In the genomic region with DNA sequence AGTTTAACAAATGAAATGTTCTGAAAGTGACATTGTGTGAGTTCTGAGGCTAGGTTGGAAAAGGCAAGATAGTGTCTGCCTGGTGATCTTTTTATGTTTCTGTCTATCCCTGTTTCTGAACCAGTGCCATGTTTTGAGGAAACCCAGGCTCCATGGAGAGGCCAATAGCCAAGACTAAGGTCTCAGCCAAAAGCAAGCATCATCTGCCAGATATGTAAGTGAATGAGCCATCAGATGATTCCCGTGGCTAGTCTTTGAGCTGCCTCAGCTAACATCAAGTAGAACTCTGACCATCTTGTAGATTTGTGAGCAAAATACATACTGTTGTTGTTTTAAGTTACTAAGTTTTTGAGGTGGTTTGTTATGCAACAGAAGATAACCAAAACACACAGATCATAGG, we compare ENCODE assay signal across 23 cellular contexts. TPM values are rescaled to one million over a fixed set of nuclear protein-coding genes. Genes with fewer than 3 reads are reported as not detected.
"Had no signal": no experiment of that assay in that cellular context is flagged by ENCODE, and none has a peak within 500 bp of the region (broad histone marks: within the 10 kb centered on the region; RNA-seq: fewer than 3 reads in every experiment).

No MANE protein-coding gene starts in this region.

- H3K4me3 ChIP-seq: mucosa of descending colon, prostate gland, right lobe of liver had no signal

- ATAC-seq: activated CD8-positive, alpha-beta T cell treated with anti-CD3 and anti-CD28 coated beads for 36 hours; activated T-helper 17 cell treated with anti-CD3 and anti-CD28 coated beads, Interleukin-2, amount 50 U/mL, for 72 hours; esophagus mucosa; mucosa of descending colon; naive thymus-derived CD4-positive, alpha-beta T cell; right lobe of liver had no signal

- H3K27ac ChIP-seq: prostate gland, right lobe of liver had no signal

- H3K4me1 ChIP-seq: prostate gland, right lobe of liver had no signal

- H3K36me3 ChIP-seq: prostate gland, right lobe of liver had no signal

- H3K9me3 ChIP-seq: prostate gland, right lobe of liver had no signal

- DNase-seq: activated CD4-positive, alpha-beta T cell treated with anti-CD3 and anti-CD28 coated beads, Interleukin-2, amount 10 ng/mL, durations not matched to agents 24 days and 14 days; activated CD4-positive, CD25-positive, alpha-beta regulatory T cell; activated CD8-positive, alpha-beta T cell treated with anti-CD3 and anti-CD28 coated beads for 36 hours; activated naive CD4-positive, alpha-beta T cell treated with Interleukin-2 at 50 U/mL for 16 hours; activated naive CD8-positive, alpha-beta T cell treated with anti-CD3 and anti-CD28 coated beads, Interleukin-2, amount 10 ng/mL, durations not matched to agents 7 days and 5 days; activated T-cell treated with anti-CD3 and anti-CD28 coated beads, Interleukin-2, amount 50 U/mL, for 1 hour; cortex of kidney; effector CD4-positive, alpha-beta T cell; foreskin melanocyte; glutamatergic neuron; mucosa of descending colon; naive thymus-derived CD4-positive, alpha-beta T cell; right lobe of liver; stimulated activated CD4-positive, alpha-beta T cell treated with anti-CD3 and anti-CD28 coated beads, Interleukin-12 subunit alpha, Interleukin-12 subunit beta, amount 100 ng/mL, for 4 hours; stimulated activated CD4-positive, alpha-beta T cell treated with anti-CD3 and anti-CD28 coated beads, Interleukin-2, amount 100 ng/mL, for 24 hours; T-helper 1 cell; T-helper 9 cell; trophoblast cell had no signal

- H3K27me3 ChIP-seq: right lobe of liver had no signal

RNA-seq across cellular contexts. Expression of a gene that starts 19.6 kb away (rescaled TPM):
- total RNA-seq: activated CD8-positive, alpha-beta T cell treated with anti-CD3 and anti-CD28 coated beads for 36 hours; osteocyte had no signal
- polyA plus RNA-seq: liver; naive thymus-derived CD4-positive, alpha-beta T cell had no signal
